Comparison of ENCODE assay signal across 8 cellular contexts in genomic region chrX:153928846-153929245, GRCh38. TPM values are rescaled to one million over a fixed set of nuclear protein-coding genes. Genes with fewer than 3 reads are reported as not detected.
A peak's percentile ranks its signal among the peaks of the same experiment; 100 is the strongest.
DNase-seq lines count a peak whose midpoint lies in the region; ATAC-seq and TF ChIP-seq lines count a peak whose summit lies in the region.

No MANE protein-coding gene starts in this region.

- peaks cover 63 to 84% (median 69%) of the 10 kb centered on the region in 11 experiments for H3K27me3 ChIP-seq in BLaER1 treated with 17β-estradiol and CSF1 and Interleukin-3, amounts not matched to agents 10 nM and 100 nM
- no peaks in the 10 kb centered on the region for H3K27me3 ChIP-seq in H9 (ENCODE audit: insufficient read depth, low read length)
- no peaks in the 10 kb centered on the region for H3K27me3 ChIP-seq in naive thymus-derived CD4-positive, alpha-beta T cell (ENCODE audit: control insufficient read depth in 2 of 2, insufficient read depth in 2 of 2, low read length in 2 of 2)

- no peak overlapping the region for H3K23ac ChIP-seq in H9 (ENCODE audit: insufficient read length, low read depth, low read length)

- H3K9me3 ChIP-seq in BLaER1 treated with 17β-estradiol and CSF1 and Interleukin-3, amounts not matched to agents 10 nM and 100 nM (replicated peaks in 1 of 11): peaks cover 0 to 23% (median 0%) of the 10 kb centered on the region in 11 experiments; a peak in 3 of 22 replicates
- H3K9me3 ChIP-seq in H9 (ENCODE audit: control insufficient read depth, low read depth, low read length): peaks cover 22% of the 10 kb centered on the region
- H3K9me3 ChIP-seq in naive thymus-derived CD4-positive, alpha-beta T cell (ENCODE audit: control insufficient read depth in 2 of 3, low read length in 3 of 3): no peaks in the 10 kb centered on the region

- peak overlapping the region in 2 of 3 experiments; percentile 35 to 97; a peak in 3 of 7 replicates for H3K27ac Mint-ChIP-seq in H9
- H3K27ac Mint-ChIP-seq in activated naive CD8-positive, alpha-beta T cell treated with anti-CD3 and anti-CD28 coated beads, Interleukin-2, amount 50 U/mL, for 24 hours: peak overlapping the region; percentile 73
- peak overlapping the region; percentile 29 to 99 (median 86) for H3K27ac Mint-ChIP-seq in naive thymus-derived CD4-positive, alpha-beta T cell

- ATAC-seq in activated naive CD8-positive, alpha-beta T cell treated with anti-CD3 and anti-CD28 coated beads, Interleukin-2, amount 50 U/mL, for 24 hours: no peak
- no peak for ATAC-seq in naive thymus-derived CD4-positive, alpha-beta T cell
- no peak for ATAC-seq in GM19467 (IDR thresholded peaks at IDR 0.05; ENCODE audit: unreplicated experiment)

- H3K56ac ChIP-seq in H9 (ENCODE audit: insufficient read length, low read depth, low read length): no peak overlapping the region

- no peak overlapping the region for H2BK15ac ChIP-seq in H9 (ENCODE audit: low read depth, low read length)

- H3K23me2 ChIP-seq in H9 (ENCODE audit: insufficient read length, low read depth, low read length, poor library complexity, severe bottlenecking): peaks cover 23% of the 10 kb centered on the region

- peak overlapping the region; percentile 33 to 75 (median 58); a peak in 19 of 20 replicates for H3K4me3 ChIP-seq in BLaER1 treated with 17β-estradiol and CSF1 and Interleukin-3, amounts not matched to agents 10 nM and 100 nM
- H3K4me3 ChIP-seq in naive thymus-derived CD4-positive, alpha-beta T cell (ENCODE audit: low read length): no peak overlapping the region

- TF ChIP-seq CTCF in H9 (conservative IDR thresholded peaks at IDR 0.05): no peak

- H3K79me1 ChIP-seq in H9 (ENCODE audit: insufficient read depth, low read depth, low read length, poor library complexity, severe bottlenecking): no peaks in the 10 kb centered on the region

- no peak overlapping the region for H2AFZ ChIP-seq in H9 (ENCODE audit: low read length)

- H4K8ac ChIP-seq in H9 (replicated peaks; ENCODE audit: insufficient read length, low read depth, low read length): no peak overlapping the region

- DNase-seq in H9: no peak
- DNase-seq in activated naive CD8-positive, alpha-beta T cell treated with anti-CD3 and anti-CD28 coated beads, Interleukin-2, amount 50 U/mL, for 24 hours: no peak
- no peak for DNase-seq in naive thymus-derived CD4-positive, alpha-beta T cell
- no peak for DNase-seq in KG1 (lab: John Stamatoyannopoulos, UW)
- DNase-seq in G401 (ENCODE audit: low spot score): no peak
- DNase-seq in globus pallidus (ENCODE audit: low spot score): no peak

- no peak overlapping the region for H4K5ac ChIP-seq in H9 (ENCODE audit: insufficient read length, low read depth, low read length)

- H3K27me3 Mint-ChIP-seq in H9 (ENCODE audit: low read depth): no peaks in the 10 kb centered on the region; the same call in 1 of the 2 replicates
- no peaks in the 10 kb centered on the region for H3K27me3 Mint-ChIP-seq in activated naive CD8-positive, alpha-beta T cell treated with anti-CD3 and anti-CD28 coated beads, Interleukin-2, amount 50 U/mL, for 24 hours
- H3K27me3 Mint-ChIP-seq in naive thymus-derived CD4-positive, alpha-beta T cell: no peaks in the 10 kb centered on the region

- H2BK12ac ChIP-seq in H9 (ENCODE audit: insufficient read length, low read depth, low read length): no peak overlapping the region

- H3K4me3 Mint-ChIP-seq in H9: peak overlapping the region in 1 of 2 experiments; percentile 78; a peak in 2 of 5 replicates
- H3K4me3 Mint-ChIP-seq in activated naive CD8-positive, alpha-beta T cell treated with anti-CD3 and anti-CD28 coated beads, Interleukin-2, amount 50 U/mL, for 24 hours: peak overlapping the region; percentile 84
- peak overlapping the region; percentile 58 to 98 (median 92) for H3K4me3 Mint-ChIP-seq in naive thymus-derived CD4-positive, alpha-beta T cell

- H3K4me1 ChIP-seq in BLaER1 treated with 17β-estradiol and CSF1 and Interleukin-3, amounts not matched to agents 10 nM and 100 nM: peaks cover 66 to 93% (median 82%) of the 10 kb centered on the region in 10 experiments
- no peaks in the 10 kb centered on the region for H3K4me1 ChIP-seq in H9 (ENCODE audit: insufficient read depth, low read length)
- H3K4me1 ChIP-seq in naive thymus-derived CD4-positive, alpha-beta T cell (ENCODE audit: control insufficient read depth in 2 of 2, insufficient read depth in 2 of 2, low read length in 2 of 2): peaks cover 8 to 18% of the 10 kb centered on the region in 2 donors

- no peak overlapping the region for H2BK5ac ChIP-seq in H9 (ENCODE audit: insufficient read length, low read length)

- H3K79me2 ChIP-seq in H9 (ENCODE audit: insufficient read depth, low read length): no peaks in the 10 kb centered on the region

- H3T11ph ChIP-seq in H9 (ENCODE audit: low read length): no peak overlapping the region

- H2AK5ac ChIP-seq in H9 (ENCODE audit: insufficient read length, low read length): no peak overlapping the region

- H3K27ac ChIP-seq in BLaER1 treated with 17β-estradiol and CSF1 and Interleukin-3, amounts not matched to agents 10 nM and 100 nM: peak overlapping the region in 10 of 11 experiments; percentile 35 to 100 (median 96); a peak in 20 of 22 replicates
- H3K27ac ChIP-seq in H9 (ENCODE audit: insufficient read length, low read depth, low read length): no peak overlapping the region
- peak overlapping the region; percentile 54 for H3K27ac ChIP-seq in naive thymus-derived CD4-positive, alpha-beta T cell (ENCODE audit: low read depth, low read length)

- H3K9me3 Mint-ChIP-seq in H9: peaks cover 58 to 66% of the 10 kb centered on the region in 2 experiments
- no peaks in the 10 kb centered on the region for H3K9me3 Mint-ChIP-seq in activated naive CD8-positive, alpha-beta T cell treated with anti-CD3 and anti-CD28 coated beads, Interleukin-2, amount 50 U/mL, for 24 hours
- peaks cover 0 to 2% (median 0%) of the 10 kb centered on the region in 11 donors for H3K9me3 Mint-ChIP-seq in naive thymus-derived CD4-positive, alpha-beta T cell

- peaks cover 19 to 44% (median 26%) of the 10 kb centered on the region in 3 experiments for H3K36me3 Mint-ChIP-seq in H9 (ENCODE audit: insufficient read depth in 1 of 3, low read depth in 3 of 3)
- peaks cover 18% of the 10 kb centered on the region for H3K36me3 Mint-ChIP-seq in activated naive CD8-positive, alpha-beta T cell treated with anti-CD3 and anti-CD28 coated beads, Interleukin-2, amount 50 U/mL, for 24 hours (ENCODE audit: low read depth)
- peaks cover 0 to 15% (median 0%) of the 10 kb centered on the region in 5 donors for H3K36me3 Mint-ChIP-seq in naive thymus-derived CD4-positive, alpha-beta T cell

- no CpG with 5 or more reads among the region's 9 CpGs for WGBS in H9 (ENCODE audit: extremely low coverage, insufficient read length, low lambda C conversion rate)

- POLR2A ChIA-PET in naive thymus-derived CD4-positive, alpha-beta T cell (lab: Charles Lee): interaction anchor here (0.8 to 17.4 kb wide), 5 partner anchors 15 to 165 kb away, joined by 4 to 384 read pairs (median 111); partner anchors contain the start of genes HCFC1, IDH3G, NAA10 and PLXNB3

- peaks cover 25 to 42% (median 38%) of the 10 kb centered on the region in 11 experiments; a peak in 21 of 22 replicates for H3K36me3 ChIP-seq in BLaER1 treated with 17β-estradiol and CSF1 and Interleukin-3, amounts not matched to agents 10 nM and 100 nM
- H3K36me3 ChIP-seq in naive thymus-derived CD4-positive, alpha-beta T cell (ENCODE audit: control insufficient read depth in 2 of 3, insufficient read depth in 3 of 3, low read length in 3 of 3): peaks cover 0 to 15% (median 0%) of the 10 kb centered on the region in 3 experiments

- H4K91ac ChIP-seq in H9 (ENCODE audit: insufficient read length, low read depth, low read length): no peak overlapping the region

- CTCF ChIA-PET in naive thymus-derived CD4-positive, alpha-beta T cell (lab: Charles Lee): interaction anchor here (6.4 to 13.2 kb wide), 2 partner anchors 20 to 39 kb away, joined by 27 to 168 read pairs; partner anchors contain the start of gene RENBP

- peaks cover 81 to 97% (median 95%) of the 10 kb centered on the region in 11 experiments for H4K20me1 ChIP-seq in BLaER1 treated with 17β-estradiol and CSF1 and Interleukin-3, amounts not matched to agents 10 nM and 100 nM
- H4K20me1 ChIP-seq in H9 (ENCODE audit: control insufficient read depth, insufficient read depth, insufficient read length): no peaks in the 10 kb centered on the region

- no peak overlapping the region for H2BK20ac ChIP-seq in H9 (ENCODE audit: low read depth, low read length, poor library complexity, severe bottlenecking)

- in situ Hi-C loops in G401 (cut with HindIII; ENCODE audit: low sequenced_read_pairs): no loop called here

- H3K4ac ChIP-seq in H9 (ENCODE audit: low read depth, low read length): no peak overlapping the region

- H2BK120ac ChIP-seq in H9 (ENCODE audit: low read depth, low read length, poor library complexity, severe bottlenecking): no peak overlapping the region

- H3K14ac ChIP-seq in H9 (ENCODE audit: insufficient read depth, low read length): no peak overlapping the region

- H3K4me1 Mint-ChIP-seq in H9: peaks cover 6 to 30% of the 10 kb centered on the region in 2 experiments
- H3K4me1 Mint-ChIP-seq in activated naive CD8-positive, alpha-beta T cell treated with anti-CD3 and anti-CD28 coated beads, Interleukin-2, amount 50 U/mL, for 24 hours: peaks cover 25% of the 10 kb centered on the region
- peaks cover 0 to 64% (median 16%) of the 10 kb centered on the region in 7 donors for H3K4me1 Mint-ChIP-seq in naive thymus-derived CD4-positive, alpha-beta T cell

- H3K9ac ChIP-seq in BLaER1 treated with 17β-estradiol and CSF1 and Interleukin-3, amounts not matched to agents 10 nM and 100 nM: peak overlapping the region in 9 of 11 experiments; percentile 41 to 99 (median 63); a peak in 17 of 22 replicates
- no peak overlapping the region for H3K9ac ChIP-seq in H9 (ENCODE audit: extremely low read depth, insufficient read length, low read length)

- intact Hi-C loops in naive thymus-derived CD4-positive, alpha-beta T cell (cut with micrococcal nuclease): loop anchor here (1.0 to 10.0 kb wide), 8 partner anchors 18 to 618 kb away; partner anchors contain the start of genes ABCD1 (in 2 of the 2), BCAP31 (in 2 of the 2), EMD (in 2 of the 2) and HCFC1 (in 2 of the 2)

- no peak overlapping the region for H3K18ac ChIP-seq in H9 (ENCODE audit: insufficient read length, low read depth, low read length)

- peak overlapping the region; percentile 79 to 99 (median 92) for H3K4me2 ChIP-seq in BLaER1 treated with 17β-estradiol and CSF1 and Interleukin-3, amounts not matched to agents 10 nM and 100 nM
- H3K4me2 ChIP-seq in H9 (ENCODE audit: insufficient read depth, insufficient read length, low read length): no peak overlapping the region

RNA-seq across cellular contexts. Expression of gene ARHGAP4, which starts 2.8 kb away (rescaled TPM):
- 37.8 and 40.6 TPM in 2 replicates for total RNA-seq in H9 (2021)
- 100 to 1,000 TPM; 310 to 439 (median 377) TPM for total RNA-seq in naive thymus-derived CD4-positive, alpha-beta T cell
- polyA plus RNA-seq in naive thymus-derived CD4-positive, alpha-beta T cell: 100 to 1,000 TPM in 1 of 2 donors, 10 to 100 TPM in 1; 82.5 to 147 TPM
- total RNA-seq in G401 (2014; rRNA removed; shearing (Covaris generic)): 55.7 and 62.6 TPM in 2 replicates

RNA-seq across cellular contexts. Expression of gene NAA10, which starts 6.0 kb away (rescaled TPM):
- 101 and 103 TPM in 2 replicates for total RNA-seq in H9 (2021)
- 10 to 100 TPM; 45.2 to 79.7 (median 75.6) TPM for total RNA-seq in naive thymus-derived CD4-positive, alpha-beta T cell
- polyA plus RNA-seq in naive thymus-derived CD4-positive, alpha-beta T cell: 10 to 100 TPM; 37.6 to 47.2 TPM
- 136 and 159 TPM in 2 replicates for total RNA-seq in G401 (2014; rRNA removed; shearing (Covaris generic))

RNA-seq across cellular contexts. Expression of gene RENBP, which starts 15.6 kb away (rescaled TPM):
- 7.1 and 8.4 TPM in 2 replicates for total RNA-seq in H9 (2021)
- 10 to 100 TPM; 14.8 to 32.7 (median 27.7) TPM for total RNA-seq in naive thymus-derived CD4-positive, alpha-beta T cell
- polyA plus RNA-seq in naive thymus-derived CD4-positive, alpha-beta T cell: 1 to 10 TPM in 1 of 2 donors, under 1 TPM in 1; 0.47 to 1.3 TPM
- 7.1 and 8.4 TPM in 2 replicates for total RNA-seq in G401 (2014; rRNA removed; shearing (Covaris generic))

RNA-seq across cellular contexts. Expression of gene AVPR2, which starts 24.4 kb away (rescaled TPM):
- total RNA-seq in H9 (2021): not detected in 2 replicates
- total RNA-seq in naive thymus-derived CD4-positive, alpha-beta T cell: under 1 TPM in 1 of 5 experiments, not detected in 4; 0.29 TPM
- not detected for polyA plus RNA-seq in naive thymus-derived CD4-positive, alpha-beta T cell
- 0.25 TPM in 1 of 2 replicates, not detected in the other for total RNA-seq in G401 (2014; rRNA removed; shearing (Covaris generic))

RNA-seq across cellular contexts. Expression of gene HCFC1, which starts 42.8 kb away (rescaled TPM):
- total RNA-seq in H9 (2021): 137 and 144 TPM in 2 replicates
- total RNA-seq in naive thymus-derived CD4-positive, alpha-beta T cell: 100 to 1,000 TPM in 1 of 5 experiments, 10 to 100 TPM in 4; 52.3 to 106 (median 67.2) TPM
- polyA plus RNA-seq in naive thymus-derived CD4-positive, alpha-beta T cell: 10 to 100 TPM in 1 of 2 donors, 1 to 10 TPM in 1; 6.6 to 15.0 TPM
- total RNA-seq in G401 (2014; rRNA removed; shearing (Covaris generic)): 12.4 and 16.1 TPM in 2 replicates
